ENCODE assay signal across 22 cellular contexts in the genomic region with DNA sequence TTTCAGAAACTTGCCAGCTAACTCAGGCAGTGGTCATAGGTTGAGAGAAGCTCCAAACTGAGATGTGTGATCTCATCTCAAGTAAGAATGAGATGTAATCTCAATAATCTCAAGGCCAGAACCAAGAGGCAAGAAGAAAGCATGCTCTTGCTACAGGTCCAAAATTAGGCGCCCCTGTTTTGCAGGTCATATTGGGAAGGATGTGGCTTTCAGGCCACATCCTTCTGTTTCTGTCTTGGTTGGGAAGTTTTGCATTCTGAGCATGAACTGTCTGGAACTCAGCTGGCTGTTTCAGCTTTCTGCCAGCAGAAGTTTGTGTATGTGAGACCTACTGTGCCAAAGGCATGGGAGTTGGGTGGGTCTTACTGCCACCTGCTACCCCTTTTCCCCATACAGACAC.
"Had no signal": no experiment of that assay in that cellular context is flagged by ENCODE, and none has a peak within 500 bp of the region (broad histone marks: within the 10 kb centered on the region; RNA-seq: fewer than 3 reads in every experiment).

No MANE protein-coding gene starts in this region.

- H3K36me3 Mint-ChIP-seq: activated CD4-positive, alpha-beta memory T cell treated with anti-CD3 and anti-CD28 coated beads for 36 hours; activated naive CD4-positive, alpha-beta T cell treated with anti-CD3 and anti-CD28 coated beads, Interleukin-2, amount 10 ng/mL, durations not matched to agents 7 days and 5 days; activated naive CD8-positive, alpha-beta T cell treated with anti-CD3 and anti-CD28 coated beads for 36 hours had no signal

- H3K4me3 ChIP-seq: cardiac muscle cell, Peyer's patch, SJCRH30 had no signal

- H3K27ac ChIP-seq: brain microvascular endothelial cell, cardiac muscle cell, Peyer's patch, RWPE1, SJCRH30 had no signal

- H3K4me3 Mint-ChIP-seq: activated CD4-positive, alpha-beta memory T cell treated with anti-CD3 and anti-CD28 coated beads for 36 hours; activated CD4-positive, alpha-beta T cell treated with anti-CD3 and anti-CD28 coated beads, Interleukin-2, amount 10 ng/mL, durations not matched to agents 24 days and 14 days; activated naive CD4-positive, alpha-beta T cell treated with anti-CD3 and anti-CD28 coated beads, Interleukin-2, amount 10 ng/mL, durations not matched to agents 7 days and 5 days; activated naive CD8-positive, alpha-beta T cell treated with anti-CD3 and anti-CD28 coated beads for 36 hours; activated T-helper 17 cell treated with anti-CD3 and anti-CD28 coated beads, Interleukin-2, amount 50 U/mL, for 72 hours had no signal

- H3K36me3 ChIP-seq: brain microvascular endothelial cell, cardiac muscle cell, Peyer's patch, SJCRH30 had no signal

- H3K27me3 ChIP-seq: brain microvascular endothelial cell, cardiac muscle cell, Peyer's patch, SJCRH30 had no signal

- H3K27ac Mint-ChIP-seq: activated CD4-positive, alpha-beta memory T cell treated with anti-CD3 and anti-CD28 coated beads for 36 hours; activated CD4-positive, alpha-beta T cell treated with anti-CD3 and anti-CD28 coated beads, Interleukin-2, amount 10 ng/mL, durations not matched to agents 24 days and 14 days; activated naive CD4-positive, alpha-beta T cell treated with anti-CD3 and anti-CD28 coated beads, Interleukin-2, amount 10 ng/mL, durations not matched to agents 7 days and 5 days; activated naive CD8-positive, alpha-beta T cell treated with anti-CD3 and anti-CD28 coated beads for 36 hours; activated T-helper 17 cell treated with anti-CD3 and anti-CD28 coated beads, Interleukin-2, amount 50 U/mL, for 72 hours had no signal

- ATAC-seq: activated T-helper 17 cell treated with anti-CD3 and anti-CD28 coated beads, Interleukin-2, amount 50 U/mL, for 72 hours had no signal

- H3K4me1 ChIP-seq: Peyer's patch, SJCRH30 had no signal

- H3K9me3 ChIP-seq: Peyer's patch, SJCRH30, SK-N-SH had no signal

- H3K4me1 Mint-ChIP-seq: activated CD4-positive, alpha-beta T cell treated with anti-CD3 and anti-CD28 coated beads, Interleukin-2, amount 10 ng/mL, durations not matched to agents 24 days and 14 days; activated naive CD4-positive, alpha-beta T cell treated with anti-CD3 and anti-CD28 coated beads, Interleukin-2, amount 10 ng/mL, durations not matched to agents 7 days and 5 days; activated naive CD8-positive, alpha-beta T cell treated with anti-CD3 and anti-CD28 coated beads for 36 hours; activated T-helper 17 cell treated with anti-CD3 and anti-CD28 coated beads, Interleukin-2, amount 50 U/mL, for 72 hours had no signal

- H3K9me3 Mint-ChIP-seq: activated CD4-positive, alpha-beta T cell treated with anti-CD3 and anti-CD28 coated beads, Interleukin-2, amount 10 ng/mL, durations not matched to agents 24 days and 14 days; activated naive CD4-positive, alpha-beta T cell treated with anti-CD3 and anti-CD28 coated beads, Interleukin-2, amount 10 ng/mL, durations not matched to agents 7 days and 5 days; activated T-helper 17 cell treated with anti-CD3 and anti-CD28 coated beads, Interleukin-2, amount 50 U/mL, for 72 hours had no signal

- DNase-seq: activated CD4-positive, alpha-beta memory T cell treated with anti-CD3 and anti-CD28 coated beads for 36 hours; activated CD4-positive, alpha-beta T cell treated with anti-CD3 and anti-CD28 coated beads for 1 hour; activated CD4-positive, alpha-beta T cell treated with anti-CD3 and anti-CD28 coated beads, Interleukin-2, amount 10 ng/mL, durations not matched to agents 24 days and 14 days; activated gamma-delta T cell treated with Interleukin-2 at 50 U/mL for 16 hours; activated naive CD4-positive, alpha-beta T cell treated with anti-CD3 and anti-CD28 coated beads, Interleukin-2, amount 10 ng/mL, durations not matched to agents 7 days and 5 days; activated naive CD8-positive, alpha-beta T cell treated with anti-CD3 and anti-CD28 coated beads for 36 hours; activated T-cell treated with anti-CD3 and anti-CD28 coated beads for 4 hours; activated T-cell treated with anti-CD3 and anti-CD28 coated beads, Interleukin-2, amount 50 U/mL, for 48 hours; brain microvascular endothelial cell; NCI-H1092; NCI-H1417; NCI-H1930; NCI-H510A treated with DMSO at 0.1 percent for 48 hours; NCI-H69; Peyer's patch; Right ventricle myocardium superior; SK-N-SH; T-helper 1 cell had no signal
